Comparison of ENCODE assay signal across 1 cellular context in genomic region chr10:111410740-111411139, GRCh38.
TF ChIP-seq lines count a peak whose summit lies in the region.

No MANE protein-coding gene starts in this region.

TF ChIP-seq in GM23338, 12 proteins besides CTCF, POLR2A, EP300 and RAD21 (continued from another document):
- TF ChIP-seq ZNF462 (CRISPR knock-in tag; IDR thresholded peaks at IDR 0.05) = no peak
- TF ChIP-seq ETS1 (IDR thresholded peaks at IDR 0.05) = no peak
- no peak for TF ChIP-seq CREB1 (CRISPR knock-in tag; IDR thresholded peaks at IDR 0.05; ENCODE audit: low read depth)
- TF ChIP-seq EZH2phosphoT487 (IDR thresholded peaks at IDR 0.05; ENCODE audit: unreplicated experiment) = no peak
- TF ChIP-seq REST (IDR thresholded peaks at IDR 0.05; ENCODE audit: unreplicated experiment) = no peak
- no peak for TF ChIP-seq POLR2AphosphoS5 (IDR thresholded peaks at IDR 0.05; ENCODE audit: low read depth)
